2 cellular contexts compared by ENCODE assay signal in the genomic region with DNA sequence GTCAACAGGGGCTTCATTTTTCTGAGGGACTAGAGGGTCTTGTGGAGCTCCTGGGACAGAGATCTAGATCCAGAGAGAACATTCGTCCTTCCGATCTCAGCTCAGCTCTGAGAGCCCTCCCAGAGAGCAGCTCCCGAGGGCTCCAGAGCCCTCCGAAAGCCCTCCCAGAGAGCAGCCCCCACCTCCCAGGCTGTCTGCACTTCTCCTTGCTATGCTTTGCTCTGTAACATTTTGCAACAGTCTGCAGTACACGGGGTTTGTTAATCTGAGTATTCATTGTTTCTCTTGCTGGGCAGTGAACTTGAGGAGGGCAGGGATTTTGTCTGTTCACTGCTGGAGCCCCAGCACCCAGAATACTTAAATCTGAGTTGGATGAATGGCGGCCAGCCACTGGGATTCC.
TF ChIP-seq lines count a peak whose summit lies in the region.

No MANE protein-coding gene starts in this region.

TF ChIP-seq in IMR-90, 13 proteins besides CTCF, POLR2A, EP300 and RAD21:
- TF ChIP-seq, protein P1, sequence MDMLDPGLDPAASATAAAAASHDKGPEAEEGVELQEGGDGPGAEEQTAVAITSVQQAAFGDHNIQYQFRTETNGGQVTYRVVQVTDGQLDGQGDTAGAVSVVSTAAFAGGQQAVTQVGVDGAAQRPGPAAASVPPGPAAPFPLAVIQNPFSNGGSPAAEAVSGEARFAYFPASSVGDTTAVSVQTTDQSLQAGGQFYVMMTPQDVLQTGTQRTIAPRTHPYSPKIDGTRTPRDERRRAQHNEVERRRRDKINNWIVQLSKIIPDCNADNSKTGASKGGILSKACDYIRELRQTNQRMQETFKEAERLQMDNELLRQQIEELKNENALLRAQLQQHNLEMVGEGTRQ (IDR thresholded peaks at IDR 0.05; ENCODE audit: low read depth, low read length) = no peak
- TF ChIP-seq RFX5 (IDR thresholded peaks at IDR 0.05; ENCODE audit: low read depth, low read length) = no peak
- no peak for TF ChIP-seq MAZ (IDR thresholded peaks at IDR 0.05; ENCODE audit: borderline replicate concordance, low read depth, low read length)
- no peak for TF ChIP-seq BHLHE40 (IDR thresholded peaks at IDR 0.05; ENCODE audit: low read depth, low read length)
- TF ChIP-seq NFE2L2 (IDR thresholded peaks at IDR 0.05; ENCODE audit: low read depth, low read length) = no peak
- no peak for TF ChIP-seq MAFK (IDR thresholded peaks at IDR 0.05; ENCODE audit: low read depth, low read length)
- TF ChIP-seq, protein P2, sequence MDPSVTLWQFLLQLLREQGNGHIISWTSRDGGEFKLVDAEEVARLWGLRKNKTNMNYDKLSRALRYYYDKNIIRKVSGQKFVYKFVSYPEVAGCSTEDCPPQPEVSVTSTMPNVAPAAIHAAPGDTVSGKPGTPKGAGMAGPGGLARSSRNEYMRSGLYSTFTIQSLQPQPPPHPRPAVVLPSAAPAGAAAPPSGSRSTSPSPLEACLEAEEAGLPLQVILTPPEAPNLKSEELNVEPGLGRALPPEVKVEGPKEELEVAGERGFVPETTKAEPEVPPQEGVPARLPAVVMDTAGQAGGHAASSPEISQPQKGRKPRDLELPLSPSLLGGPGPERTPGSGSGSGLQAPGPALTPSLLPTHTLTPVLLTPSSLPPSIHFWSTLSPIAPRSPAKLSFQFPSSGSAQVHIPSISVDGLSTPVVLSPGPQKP (IDR thresholded peaks at IDR 0.05; ENCODE audit: borderline replicate concordance, low read depth, low read length) = no peak
- TF ChIP-seq SMC3 (IDR thresholded peaks at IDR 0.05; ENCODE audit: low read depth, low read length) = no peak
- TF ChIP-seq MXI1 (IDR thresholded peaks at IDR 0.05; ENCODE audit: borderline replicate concordance, low read depth, low read length) = no peak
- TF ChIP-seq RCOR1 (IDR thresholded peaks at IDR 0.05; ENCODE audit: insufficient replicate concordance, low read length) = no peak
- no peak for TF ChIP-seq CHD1 (IDR thresholded peaks at IDR 0.05; ENCODE audit: low read depth, low read length)
- TF ChIP-seq CEBPB (IDR thresholded peaks at IDR 0.05; ENCODE audit: low read depth, low read length) = no peak
- TF ChIP-seq FOS (IDR thresholded peaks at IDR 0.05; ENCODE audit: low read depth, low read length) = no peak
TF ChIP-seq in IMR-90: peak in this region for 0.

TF ChIP-seq in K562, 482 proteins besides CTCF, POLR2A, EP300 and RAD21:
- TF ChIP-seq, protein P3, sequence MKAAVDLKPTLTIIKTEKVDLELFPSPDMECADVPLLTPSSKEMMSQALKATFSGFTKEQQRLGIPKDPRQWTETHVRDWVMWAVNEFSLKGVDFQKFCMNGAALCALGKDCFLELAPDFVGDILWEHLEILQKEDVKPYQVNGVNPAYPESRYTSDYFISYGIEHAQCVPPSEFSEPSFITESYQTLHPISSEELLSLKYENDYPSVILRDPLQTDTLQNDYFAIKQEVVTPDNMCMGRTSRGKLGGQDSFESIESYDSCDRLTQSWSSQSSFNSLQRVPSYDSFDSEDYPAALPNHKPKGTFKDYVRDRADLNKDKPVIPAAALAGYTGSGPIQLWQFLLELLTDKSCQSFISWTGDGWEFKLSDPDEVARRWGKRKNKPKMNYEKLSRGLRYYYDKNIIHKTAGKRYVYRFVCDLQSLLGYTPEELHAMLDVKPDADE (conservative IDR thresholded peaks at IDR 0.05; ENCODE audit: control insufficient read depth, low read depth, low read length) = no peak
- TF ChIP-seq SRF (CRISPR knock-in tag; IDR thresholded peaks at IDR 0.05) (no peak), LEF1 (IDR thresholded peaks at IDR 0.05) (no peak), ZNF561 (CRISPR knock-in tag; conservative IDR thresholded peaks at IDR 0.05) (no peak), WHSC1 (IDR thresholded peaks at IDR 0.05; ENCODE audit: low read length) (no peak)
- TF ChIP-seq, protein P4, sequence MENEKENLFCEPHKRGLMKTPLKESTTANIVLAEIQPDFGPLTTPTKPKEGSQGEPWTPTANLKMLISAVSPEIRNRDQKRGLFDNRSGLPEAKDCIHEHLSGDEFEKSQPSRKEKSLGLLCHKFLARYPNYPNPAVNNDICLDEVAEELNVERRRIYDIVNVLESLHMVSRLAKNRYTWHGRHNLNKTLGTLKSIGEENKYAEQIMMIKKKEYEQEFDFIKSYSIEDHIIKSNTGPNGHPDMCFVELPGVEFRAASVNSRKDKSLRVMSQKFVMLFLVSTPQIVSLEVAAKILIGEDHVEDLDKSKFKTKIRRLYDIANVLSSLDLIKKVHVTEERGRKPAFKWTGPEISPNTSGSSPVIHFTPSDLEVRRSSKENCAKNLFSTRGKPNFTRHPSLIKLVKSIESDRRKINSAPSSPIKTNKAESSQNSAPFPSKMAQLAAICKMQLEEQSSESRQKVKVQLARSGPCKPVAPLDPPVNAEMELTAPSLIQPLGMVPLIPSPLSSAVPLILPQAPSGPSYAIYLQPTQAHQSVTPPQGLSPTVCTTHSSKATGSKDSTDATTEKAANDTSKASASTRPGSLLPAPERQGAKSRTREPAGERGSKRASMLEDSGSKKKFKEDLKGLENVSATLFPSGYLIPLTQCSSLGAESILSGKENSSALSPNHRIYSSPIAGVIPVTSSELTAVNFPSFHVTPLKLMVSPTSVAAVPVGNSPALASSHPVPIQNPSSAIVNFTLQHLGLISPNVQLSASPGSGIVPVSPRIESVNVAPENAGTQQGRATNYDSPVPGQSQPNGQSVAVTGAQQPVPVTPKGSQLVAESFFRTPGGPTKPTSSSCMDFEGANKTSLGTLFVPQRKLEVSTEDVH (IDR thresholded peaks at IDR 0.05; ENCODE audit: low read depth, partially characterized antibody) = no peak
